ENCODE assay signal across 1 cellular context in genomic region chr4:8200302-8200975, GRCh38.
TF ChIP-seq lines count a peak whose summit lies in the region.

No MANE protein-coding gene starts in this region.

TF ChIP-seq in K562, 482 proteins besides CTCF, POLR2A, EP300 and RAD21 (continued from another document and continues in another):
- TF ChIP-seq, protein P1, sequence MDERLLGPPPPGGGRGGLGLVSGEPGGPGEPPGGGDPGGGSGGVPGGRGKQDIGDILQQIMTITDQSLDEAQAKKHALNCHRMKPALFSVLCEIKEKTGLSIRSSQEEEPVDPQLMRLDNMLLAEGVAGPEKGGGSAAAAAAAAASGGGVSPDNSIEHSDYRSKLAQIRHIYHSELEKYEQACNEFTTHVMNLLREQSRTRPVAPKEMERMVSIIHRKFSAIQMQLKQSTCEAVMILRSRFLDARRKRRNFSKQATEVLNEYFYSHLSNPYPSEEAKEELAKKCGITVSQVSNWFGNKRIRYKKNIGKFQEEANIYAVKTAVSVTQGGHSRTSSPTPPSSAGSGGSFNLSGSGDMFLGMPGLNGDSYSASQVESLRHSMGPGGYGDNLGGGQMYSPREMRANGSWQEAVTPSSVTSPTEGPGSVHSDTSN (CRISPR knock-in tag; IDR thresholded peaks at IDR 0.05; ENCODE audit: low read depth), result no peak
- TF ChIP-seq, protein P1 (tag; conservative IDR thresholded peaks at IDR 0.05; ENCODE audit: low read depth), result peak; percentile 68
- TF ChIP-seq ZNF639 (CRISPR knock-in tag; conservative IDR thresholded peaks at IDR 0.05 in 1 of 2, IDR thresholded peaks at IDR 0.05 in 1 of 2) (0 out of 4 replicates have a peak, but pooled peaks of 1 of the 2 experiments have one; percentile 22), MYC (IDR thresholded peaks at IDR 0.05; ENCODE audit: low read depth, low read length) (peak; percentile 93), MYC (CRISPR knock-in tag; IDR thresholded peaks at IDR 0.05; ENCODE audit: borderline replicate concordance, low read depth) (0 out of 2 replicates have a peak, but pooled peaks have one; percentile 49), POLR2AphosphoS5 (IDR thresholded peaks at IDR 0.05; ENCODE audit: control insufficient read depth, insufficient read depth, low read depth, low read length) (no peak), YBX1 (IDR thresholded peaks at IDR 0.05) (no peak), ZC3H4 (CRISPR knock-in tag; IDR thresholded peaks at IDR 0.05; ENCODE audit: borderline replicate concordance) (no peak), HEY1 (CRISPR knock-in tag; IDR thresholded peaks at IDR 0.05; ENCODE audit: borderline replicate concordance) (no peak), KDM2B (CRISPR knock-in tag; IDR thresholded peaks at IDR 0.05) (no peak), SLC30A9 (CRISPR knock-in tag; IDR thresholded peaks at IDR 0.05) (no peak), ZNF253 (CRISPR knock-in tag; conservative IDR thresholded peaks at IDR 0.05) (no peak), ZNF551 (CRISPR knock-in tag; IDR thresholded peaks at IDR 0.05) (no peak), NFE2 (IDR thresholded peaks at IDR 0.05; ENCODE audit: low read depth) (no peak), POLR2G (IDR thresholded peaks at IDR 0.05; ENCODE audit: low read depth, low read length) (peak; percentile 69; the same call in 1 of the 2 replicates), MCM7 (IDR thresholded peaks at IDR 0.05) (no peak), TOE1 (IDR thresholded peaks at IDR 0.05; ENCODE audit: borderline replicate concordance) (peak; percentile 26; the same call in 1 of the 2 replicates), TOE1 (CRISPR knock-in tag; IDR thresholded peaks at IDR 0.05; ENCODE audit: borderline replicate concordance, low read depth) (no peak), ZFP30 (CRISPR knock-in tag; IDR thresholded peaks at IDR 0.05; ENCODE audit: borderline replicate concordance) (no peak), JUNB (CRISPR knock-in tag; conservative IDR thresholded peaks at IDR 0.05) (no peak), PCBP1 (IDR thresholded peaks at IDR 0.05; ENCODE audit: low read depth, low read length, poor library complexity, severe bottlenecking) (no peak), NR2F6 (CRISPR knock-in tag; IDR thresholded peaks at IDR 0.05) (no peak), TAF9B (IDR thresholded peaks at IDR 0.05; ENCODE audit: partially characterized antibody) (no peak), CBFA2T2 (conservative IDR thresholded peaks at IDR 0.05) (no peak), FOXP1 (CRISPR knock-in tag; IDR thresholded peaks at IDR 0.05) (0 out of 2 replicates have a peak, but pooled peaks have one; percentile 44), ZNF23 (CRISPR knock-in tag; IDR thresholded peaks at IDR 0.05) (no peak), ID3 (CRISPR knock-in tag; IDR thresholded peaks at IDR 0.05) (no peak), ID3 (tag; IDR thresholded peaks at IDR 0.05) (no peak), ZEB2 (IDR thresholded peaks at IDR 0.05) (peak; percentile 28; the same call in 1 of the 2 replicates), TAF1 (IDR thresholded peaks at IDR 0.05; ENCODE audit: control insufficient read depth, extremely low read depth, insufficient read depth, low read length, severe bottlenecking) (no peak), FOXJ2 (tag; IDR thresholded peaks at IDR 0.05) (peak; percentile 53; the same call in 1 of the 2 replicates), SMAD4 (CRISPR knock-in tag; conservative IDR thresholded peaks at IDR 0.05) (peak; percentile 27), TEAD1 (CRISPR knock-in tag; IDR thresholded peaks at IDR 0.05) (no peak), SP2 (IDR thresholded peaks at IDR 0.05; ENCODE audit: extremely low read depth, low read depth, low read length, poor library complexity, severe bottlenecking) (no peak), ARID4B (CRISPR knock-in tag; IDR thresholded peaks at IDR 0.05) (no peak), TFAP4 (CRISPR knock-in tag; IDR thresholded peaks at IDR 0.05; ENCODE audit: borderline replicate concordance) (peak; percentile 65; the same call in 1 of the 2 replicates), CREB1 (IDR thresholded peaks at IDR 0.05) (no peak), CREB1 (CRISPR knock-in tag; IDR thresholded peaks at IDR 0.05) (peak; percentile 51; the same call in 1 of the 2 replicates), TCF7L2 (IDR thresholded peaks at IDR 0.05; ENCODE audit: low read depth, low read length) (no peak), EP400 (IDR thresholded peaks at IDR 0.05) (peak; percentile 60; the same call in 1 of the 2 replicates), MED1 (CRISPR knock-in tag; IDR thresholded peaks at IDR 0.05; ENCODE audit: borderline replicate concordance) (no peak), HMGN3 (IDR thresholded peaks at IDR 0.05; ENCODE audit: borderline replicate concordance, extremely low read depth, insufficient read length, low read depth, low read length) (no peak), SRSF3 (IDR thresholded peaks at IDR 0.05; ENCODE audit: insufficient read depth, low read length) (no peak)
- TF ChIP-seq, protein P2, sequence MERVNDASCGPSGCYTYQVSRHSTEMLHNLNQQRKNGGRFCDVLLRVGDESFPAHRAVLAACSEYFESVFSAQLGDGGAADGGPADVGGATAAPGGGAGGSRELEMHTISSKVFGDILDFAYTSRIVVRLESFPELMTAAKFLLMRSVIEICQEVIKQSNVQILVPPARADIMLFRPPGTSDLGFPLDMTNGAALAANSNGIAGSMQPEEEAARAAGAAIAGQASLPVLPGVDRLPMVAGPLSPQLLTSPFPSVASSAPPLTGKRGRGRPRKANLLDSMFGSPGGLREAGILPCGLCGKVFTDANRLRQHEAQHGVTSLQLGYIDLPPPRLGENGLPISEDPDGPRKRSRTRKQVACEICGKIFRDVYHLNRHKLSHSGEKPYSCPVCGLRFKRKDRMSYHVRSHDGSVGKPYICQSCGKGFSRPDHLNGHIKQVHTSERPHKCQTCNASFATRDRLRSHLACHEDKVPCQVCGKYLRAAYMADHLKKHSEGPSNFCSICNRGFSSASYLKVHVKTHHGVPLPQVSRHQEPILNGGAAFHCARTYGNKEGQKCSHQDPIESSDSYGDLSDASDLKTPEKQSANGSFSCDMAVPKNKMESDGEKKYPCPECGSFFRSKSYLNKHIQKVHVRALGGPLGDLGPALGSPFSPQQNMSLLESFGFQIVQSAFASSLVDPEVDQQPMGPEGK (CRISPR knock-in tag; IDR thresholded peaks at IDR 0.05; ENCODE audit: borderline replicate concordance), result no peak
- TF ChIP-seq, protein P3, sequence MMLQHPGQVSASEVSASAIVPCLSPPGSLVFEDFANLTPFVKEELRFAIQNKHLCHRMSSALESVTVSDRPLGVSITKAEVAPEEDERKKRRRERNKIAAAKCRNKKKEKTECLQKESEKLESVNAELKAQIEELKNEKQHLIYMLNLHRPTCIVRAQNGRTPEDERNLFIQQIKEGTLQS (IDR thresholded peaks at IDR 0.05), result peak; percentile 70; the same call in 1 of the 2 replicates
- TF ChIP-seq, protein P3 (CRISPR knock-in tag; conservative IDR thresholded peaks at IDR 0.05), result no peak
- TF ChIP-seq, protein P4, sequence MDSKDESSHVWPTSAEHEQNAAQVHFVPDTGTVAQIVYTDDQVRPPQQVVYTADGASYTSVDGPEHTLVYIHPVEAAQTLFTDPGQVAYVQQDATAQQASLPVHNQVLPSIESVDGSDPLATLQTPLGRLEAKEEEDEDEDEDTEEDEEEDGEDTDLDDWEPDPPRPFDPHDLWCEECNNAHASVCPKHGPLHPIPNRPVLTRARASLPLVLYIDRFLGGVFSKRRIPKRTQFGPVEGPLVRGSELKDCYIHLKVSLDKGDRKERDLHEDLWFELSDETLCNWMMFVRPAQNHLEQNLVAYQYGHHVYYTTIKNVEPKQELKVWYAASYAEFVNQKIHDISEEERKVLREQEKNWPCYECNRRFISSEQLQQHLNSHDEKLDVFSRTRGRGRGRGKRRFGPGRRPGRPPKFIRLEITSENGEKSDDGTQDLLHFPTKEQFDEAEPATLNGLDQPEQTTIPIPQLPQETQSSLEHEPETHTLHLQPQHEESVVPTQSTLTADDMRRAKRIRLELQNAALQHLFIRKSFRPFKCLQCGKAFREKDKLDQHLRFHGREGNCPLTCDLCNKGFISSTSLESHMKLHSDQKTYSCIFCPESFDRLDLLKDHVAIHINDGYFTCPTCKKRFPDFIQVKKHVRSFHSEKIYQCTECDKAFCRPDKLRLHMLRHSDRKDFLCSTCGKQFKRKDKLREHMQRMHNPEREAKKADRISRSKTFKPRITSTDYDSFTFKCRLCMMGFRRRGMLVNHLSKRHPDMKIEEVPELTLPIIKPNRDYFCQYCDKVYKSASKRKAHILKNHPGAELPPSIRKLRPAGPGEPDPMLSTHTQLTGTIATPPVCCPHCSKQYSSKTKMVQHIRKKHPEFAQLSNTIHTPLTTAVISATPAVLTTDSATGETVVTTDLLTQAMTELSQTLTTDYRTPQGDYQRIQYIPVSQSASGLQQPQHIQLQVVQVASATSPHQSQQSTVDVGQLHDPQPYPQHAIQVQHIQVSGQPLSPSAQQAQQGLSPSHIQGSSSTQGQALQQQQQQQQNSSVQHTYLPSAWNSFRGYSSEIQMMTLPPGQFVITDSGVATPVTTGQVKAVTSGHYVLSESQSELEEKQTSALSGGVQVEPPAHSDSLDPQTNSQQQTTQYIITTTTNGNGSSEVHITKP (IDR thresholded peaks at IDR 0.05; ENCODE audit: partially characterized antibody), result no peak
- TF ChIP-seq, protein P5, sequence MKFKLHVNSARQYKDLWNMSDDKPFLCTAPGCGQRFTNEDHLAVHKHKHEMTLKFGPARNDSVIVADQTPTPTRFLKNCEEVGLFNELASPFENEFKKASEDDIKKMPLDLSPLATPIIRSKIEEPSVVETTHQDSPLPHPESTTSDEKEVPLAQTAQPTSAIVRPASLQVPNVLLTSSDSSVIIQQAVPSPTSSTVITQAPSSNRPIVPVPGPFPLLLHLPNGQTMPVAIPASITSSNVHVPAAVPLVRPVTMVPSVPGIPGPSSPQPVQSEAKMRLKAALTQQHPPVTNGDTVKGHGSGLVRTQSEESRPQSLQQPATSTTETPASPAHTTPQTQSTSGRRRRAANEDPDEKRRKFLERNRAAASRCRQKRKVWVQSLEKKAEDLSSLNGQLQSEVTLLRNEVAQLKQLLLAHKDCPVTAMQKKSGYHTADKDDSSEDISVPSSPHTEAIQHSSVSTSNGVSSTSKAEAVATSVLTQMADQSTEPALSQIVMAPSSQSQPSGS (CRISPR knock-in tag; IDR thresholded peaks at IDR 0.05), result no peak
